11 cellular contexts compared by ENCODE assay signal in genomic region chr5:91126448-91126847, GRCh38.
DNase-seq lines count a peak whose midpoint lies in the region; ATAC-seq and TF ChIP-seq lines count a peak whose summit lies in the region.
"Had no signal": no experiment of that assay in that cellular context is flagged by ENCODE, and none has a peak within 500 bp of the region (broad histone marks: within the 10 kb centered on the region; RNA-seq: fewer than 3 reads in every experiment).

No MANE protein-coding gene starts in this region.

- no peak overlapping the region for H3K4me2 ChIP-seq in neural progenitor cell

- no peaks in the 10 kb centered on the region for H3K79me2 ChIP-seq in neural progenitor cell (ENCODE audit: low read depth)

- peaks cover 12% of the 10 kb centered on the region for H3F3A ChIP-seq in neural progenitor cell (ENCODE audit: low read depth)

- H3K36me3 Mint-ChIP-seq in neural progenitor cell, result peaks cover 8% of the 10 kb centered on the region

- H3K27me3 ChIP-seq in tibial artery, result no peaks in the 10 kb centered on the region
- no peaks in the 10 kb centered on the region for H3K27me3 ChIP-seq in neural progenitor cell

- intact Hi-C loops in tibial artery (cut with DNase I; ENCODE audit: low total_unique reads), result no loop called here

- no peak overlapping the region for H3K27ac Mint-ChIP-seq in neural progenitor cell
- H3K27ac Mint-ChIP-seq: activated naive CD8-positive, alpha-beta T cell treated with anti-CD3 and anti-CD28 coated beads, Interleukin-2, amount 10 ng/mL, durations not matched to agents 7 days and 5 days had no signal

- H3K9me3 ChIP-seq in tibial artery (no peaks in the 10 kb centered on the region), neural progenitor cell (ENCODE audit: low read depth) (no peaks in the 10 kb centered on the region)

- H3K4me3 ChIP-seq in LNCaP clone FGC (ENCODE audit: low read depth, low read length), result no peak overlapping the region
- no peak overlapping the region for H3K4me3 ChIP-seq in tibial artery
- H3K4me3 ChIP-seq in neural progenitor cell, result no peak overlapping the region

- H3K27ac ChIP-seq in tibial artery (peak overlapping the region; percentile 52 to 73), neural progenitor cell (no peak overlapping the region)

- peaks cover 8% of the 10 kb centered on the region for H4K20me1 ChIP-seq in neural progenitor cell (ENCODE audit: low read depth)

- no peaks in the 10 kb centered on the region for H3K9me3 Mint-ChIP-seq in neural progenitor cell
- H3K9me3 Mint-ChIP-seq: activated naive CD8-positive, alpha-beta T cell treated with anti-CD3 and anti-CD28 coated beads, Interleukin-2, amount 10 ng/mL, durations not matched to agents 7 days and 5 days had no signal

- no peak overlapping the region for H3K4me3 Mint-ChIP-seq in neural progenitor cell
- H3K4me3 Mint-ChIP-seq: activated naive CD8-positive, alpha-beta T cell treated with anti-CD3 and anti-CD28 coated beads, Interleukin-2, amount 10 ng/mL, durations not matched to agents 7 days and 5 days had no signal

- H3K9ac ChIP-seq in neural progenitor cell, result no peak overlapping the region

- ATAC-seq in GM19455 (IDR thresholded peaks at IDR 0.05; ENCODE audit: unreplicated experiment) (no peak), HG03139 (IDR thresholded peaks at IDR 0.05; ENCODE audit: unreplicated experiment) (no peak), HG03196 (IDR thresholded peaks at IDR 0.05; ENCODE audit: unreplicated experiment) (no peak)
- ATAC-seq: activated CD4-positive, CD25-positive, alpha-beta regulatory T cell treated with anti-CD3 and anti-CD28 coated beads, Interleukin-2, amount 50 U/mL, for 24 hours had no signal

- H3K27me3 Mint-ChIP-seq in neural progenitor cell (ENCODE audit: insufficient read depth, low read depth), result no peaks in the 10 kb centered on the region

- H3K4me1 Mint-ChIP-seq in neural progenitor cell, result peaks cover 46% of the 10 kb centered on the region
- H3K4me1 Mint-ChIP-seq: activated naive CD8-positive, alpha-beta T cell treated with anti-CD3 and anti-CD28 coated beads, Interleukin-2, amount 10 ng/mL, durations not matched to agents 7 days and 5 days had no signal

- no peaks in the 10 kb centered on the region for H3K36me3 ChIP-seq in tibial artery
- H3K36me3 ChIP-seq in neural progenitor cell, result no peaks in the 10 kb centered on the region

- H3K4me1 ChIP-seq in tibial artery, result peaks cover 7 to 87% (median 66%) of the 10 kb centered on the region in 4 donors
- peaks cover 31% of the 10 kb centered on the region for H3K4me1 ChIP-seq in neural progenitor cell

- peak; percentile 79 for DNase-seq in LNCaP clone FGC (ENCODE audit: low read depth)
- DNase-seq in dedifferentiated amniotic fluid mesenchymal stem cell (ENCODE audit: extremely low spot score), result peak; percentile 94
- DNase-seq in middle frontal gyrus (ENCODE audit: extremely low spot score, low spot score), result peak; percentile 22
- no peak for DNase-seq in tibial artery
- DNase-seq in neural progenitor cell (ENCODE audit: low spot score), result no peak
- DNase-seq: activated naive CD8-positive, alpha-beta T cell treated with anti-CD3 and anti-CD28 coated beads, Interleukin-2, amount 10 ng/mL, durations not matched to agents 7 days and 5 days; GF-D8 had no signal

- no peak for TF ChIP-seq CTCF in LNCaP clone FGC (IDR thresholded peaks at IDR 0.05; ENCODE audit: control insufficient read depth, extremely low read depth, insufficient read depth)
- no peak for TF ChIP-seq CTCF in tibial artery (IDR thresholded peaks at IDR 0.05)
- TF ChIP-seq CTCF in neural progenitor cell (IDR thresholded peaks at IDR 0.05), result no peak

- H2AFZ ChIP-seq in neural progenitor cell (replicated peaks), result no peak overlapping the region

Comparison
In these comparisons a context has a peak if more than half of its experiments do, and no peak if none do; other contexts are left out.
1. DNase-seq: peak in LNCaP clone FGC (single experiment), dedifferentiated amniotic fluid mesenchymal stem cell (single experiment) and middle frontal gyrus (single experiment); none in tibial artery (0 of 2) and neural progenitor cell (single experiment).